Comparison of ENCODE assay signal across 10 cellular contexts in genomic region chr10:73866621-73867020, GRCh38. TPM values are rescaled to one million over a fixed set of nuclear protein-coding genes. Genes with fewer than 3 reads are reported as not detected.
A peak's percentile ranks its signal among the peaks of the same experiment; 100 is the strongest.
DNase-seq lines count a peak whose midpoint lies in the region; FAIRE-seq and TF ChIP-seq lines count a peak whose summit lies in the region.
"Had no signal": no experiment of that assay in that cellular context is flagged by ENCODE, and none has a peak within 500 bp of the region (broad histone marks: within the 10 kb centered on the region; RNA-seq: fewer than 3 reads in every experiment).

No MANE protein-coding gene starts in this region.

- H3K23me2 ChIP-seq in H9 (ENCODE audit: insufficient read length, low read depth, low read length, poor library complexity, severe bottlenecking), result no peaks in the 10 kb centered on the region

- H3K23ac ChIP-seq in H9 (ENCODE audit: insufficient read length, low read depth, low read length) (no peak overlapping the region), neuronal stem cell (ENCODE audit: low read depth, low read length, poor library complexity) (no peak overlapping the region)

- H3K56ac ChIP-seq in H9 (ENCODE audit: insufficient read length, low read depth, low read length), result no peak overlapping the region

- H2BK120ac ChIP-seq in H9 (ENCODE audit: low read depth, low read length, poor library complexity, severe bottlenecking), result no peak overlapping the region
- H2BK120ac ChIP-seq in neuronal stem cell (ENCODE audit: low read depth, low read length), result no peak overlapping the region

- H3K18ac ChIP-seq in H9 (ENCODE audit: insufficient read length, low read depth, low read length), result no peak overlapping the region
- H3K18ac ChIP-seq in neuronal stem cell (ENCODE audit: low read length), result no peak overlapping the region

- H2AK5ac ChIP-seq in H9 (ENCODE audit: insufficient read length, low read length) (no peak overlapping the region), neuronal stem cell (ENCODE audit: low read depth, low read length) (no peak overlapping the region)

- H3K27ac ChIP-seq in H9 (ENCODE audit: insufficient read length, low read depth, low read length), result no peak overlapping the region
- H3K27ac ChIP-seq in astrocyte (ENCODE audit: low read depth, low read length), result no peak overlapping the region
- no peak overlapping the region for H3K27ac ChIP-seq in neuronal stem cell (replicated peaks; ENCODE audit: low read length)

- H4K5ac ChIP-seq in H9 (ENCODE audit: insufficient read length, low read depth, low read length), result no peak overlapping the region

- H3K9ac ChIP-seq in H9 (ENCODE audit: extremely low read depth, insufficient read length, low read length), result no peak overlapping the region
- no peak overlapping the region for H3K9ac ChIP-seq in astrocyte (ENCODE audit: low read length)
- H3K9ac ChIP-seq in neuronal stem cell (ENCODE audit: low read depth, low read length, poor library complexity), result peak overlapping the region; percentile 18

- TF ChIP-seq CTCF in CD14-positive monocyte (IDR thresholded peaks at IDR 0.05) (no peak), H9 (conservative IDR thresholded peaks at IDR 0.05) (no peak), astrocyte (IDR thresholded peaks at IDR 0.05; ENCODE audit: insufficient read depth, low read depth, low read length) (no peak), GM13976 (IDR thresholded peaks at IDR 0.05; ENCODE audit: borderline replicate concordance, control extremely low read depth, extremely low read depth, insufficient read depth, missing control alignments) (no peak)

- H3K79me2 ChIP-seq in H9 (ENCODE audit: insufficient read depth, low read length) (no peaks in the 10 kb centered on the region; the same call in 1 of the 2 replicates), astrocyte (ENCODE audit: insufficient read depth, low read length) (peaks cover 22% of the 10 kb centered on the region)

- H3K9me3 Mint-ChIP-seq in CD14-positive monocyte (no peaks in the 10 kb centered on the region), H9 (no peaks in the 10 kb centered on the region), astrocyte (ENCODE audit: unreplicated experiment) (no peaks in the 10 kb centered on the region)

- H3T11ph ChIP-seq in H9 (ENCODE audit: low read length), result no peak overlapping the region

- DNase-seq in CD14-positive monocyte (ENCODE audit: low spot score) (no peak), H9 (no peak), astrocyte (ENCODE audit: low read depth) (no peak), neuronal stem cell (ENCODE audit: low spot score) (no peak), NCI-H1436 (lab: John Stamatoyannopoulos, UW) (no peak), cerebellar cortex (ENCODE audit: low spot score) (no peak), NCI-H1694 treated with DMSO at 0.1 percent for 48 hours (lab: John Stamatoyannopoulos, UW) (no peak), GM13976 (ENCODE audit: low spot score) (no peak)
- DNase-seq: Calu3 had no signal

- H2BK5ac ChIP-seq in H9 (ENCODE audit: insufficient read length, low read length), result no peak overlapping the region
- H2BK5ac ChIP-seq in neuronal stem cell (ENCODE audit: low read length), result no peak overlapping the region

- H3K4me3 ChIP-seq in astrocyte (ENCODE audit: insufficient read depth, low read depth, low read length) (no peak overlapping the region), neuronal stem cell (ENCODE audit: low read length in 2 of 2) (no peak overlapping the region)
- H3K4me3 ChIP-seq: cardiac muscle cell had no signal

- in situ Hi-C loops in GM13976 (cut with MboI; ENCODE audit: low sequenced_read_pairs, unreplicated experiment), result no loop called here

- no peak overlapping the region for H2BK20ac ChIP-seq in H9 (ENCODE audit: low read depth, low read length, poor library complexity, severe bottlenecking)

- no peak overlapping the region for H2BK15ac ChIP-seq in H9 (ENCODE audit: low read depth, low read length)
- no peak overlapping the region for H2BK15ac ChIP-seq in neuronal stem cell (ENCODE audit: low read length)

- H3K4me2 ChIP-seq in H9 (ENCODE audit: insufficient read depth, insufficient read length, low read length) (no peak overlapping the region), astrocyte (ENCODE audit: low read length) (no peak overlapping the region), neuronal stem cell (ENCODE audit: insufficient read depth, low read length, poor library complexity, severe bottlenecking) (no peak overlapping the region)

- peaks cover 2% of the 10 kb centered on the region for H4K20me1 ChIP-seq in H9 (ENCODE audit: control insufficient read depth, insufficient read depth, insufficient read length)
- peaks cover 85% of the 10 kb centered on the region for H4K20me1 ChIP-seq in astrocyte (ENCODE audit: insufficient read depth, low read length)

- peaks cover 86% of the 10 kb centered on the region for H3K4me1 Mint-ChIP-seq in CD14-positive monocyte
- peaks cover 14 to 18% of the 10 kb centered on the region in 2 experiments for H3K4me1 Mint-ChIP-seq in H9
- H3K4me1 Mint-ChIP-seq in astrocyte (ENCODE audit: low read depth, unreplicated experiment), result peaks cover 4% of the 10 kb centered on the region

- WGBS in H9 (ENCODE audit: extremely low coverage, insufficient read length, low lambda C conversion rate), result no CpG with 5 or more reads among the region's 7 CpGs
- no CpG with 5 or more reads among the region's 7 CpGs for WGBS in neuronal stem cell (ENCODE audit: extremely low coverage in 2 of 2, insufficient read length in 2 of 2, insufficient replicate concordance in 1 of 2), 2 donors

- H3K36me3 ChIP-seq in astrocyte (ENCODE audit: insufficient read depth, low read length), result peaks cover 4% of the 10 kb centered on the region
- H3K36me3 ChIP-seq in neuronal stem cell (replicated peaks in 1 of 2; ENCODE audit: control insufficient read depth in 2 of 2, insufficient read depth in 2 of 2, low read length in 2 of 2), result peaks cover 19 to 53% of the 10 kb centered on the region in 2 donors
- H3K36me3 ChIP-seq: cardiac muscle cell had no signal

- no peaks in the 10 kb centered on the region for H3K9me3 ChIP-seq in H9 (ENCODE audit: control insufficient read depth, low read depth, low read length)
- H3K9me3 ChIP-seq in astrocyte (ENCODE audit: insufficient read depth, low read depth, low read length), result no peaks in the 10 kb centered on the region
- H3K9me3 ChIP-seq in neuronal stem cell (replicated peaks in 1 of 2; ENCODE audit: control insufficient read depth in 2 of 2, insufficient read depth in 1 of 2, low read depth in 1 of 2, low read length in 2 of 2), result peaks cover 0 to 1% of the 10 kb centered on the region in 2 donors

- intact Hi-C loops in CD14-positive monocyte (cut with micrococcal nuclease), result no loop called here

- H3K4me1 ChIP-seq in H9 (ENCODE audit: insufficient read depth, low read length), result no peaks in the 10 kb centered on the region; the same call in 1 of the 2 replicates
- H3K4me1 ChIP-seq in astrocyte (ENCODE audit: insufficient read depth, low read length), result no peaks in the 10 kb centered on the region
- H3K4me1 ChIP-seq in neuronal stem cell (ENCODE audit: control insufficient read depth in 2 of 2, insufficient read depth in 1 of 2, low read depth in 1 of 2, low read length in 2 of 2), result peaks cover 0 to 2% of the 10 kb centered on the region in 2 donors

- no peak overlapping the region for H2BK12ac ChIP-seq in H9 (ENCODE audit: insufficient read length, low read depth, low read length)
- no peak overlapping the region for H2BK12ac ChIP-seq in neuronal stem cell (ENCODE audit: low read length)

- H3K14ac ChIP-seq in H9 (ENCODE audit: insufficient read depth, low read length) (no peak overlapping the region), neuronal stem cell (ENCODE audit: low read length) (no peak overlapping the region)

- no peak for FAIRE-seq in astrocyte (lab: Jason Lieb, UNC)

- H4K91ac ChIP-seq in H9 (ENCODE audit: insufficient read length, low read depth, low read length), result no peak overlapping the region
- no peak overlapping the region for H4K91ac ChIP-seq in neuronal stem cell (ENCODE audit: low read depth, low read length, poor library complexity)

- H3K4me3 Mint-ChIP-seq in CD14-positive monocyte, result peak overlapping the region in 1 of 2 donors; percentile 86
- no peak overlapping the region for H3K4me3 Mint-ChIP-seq in H9
- no peak overlapping the region for H3K4me3 Mint-ChIP-seq in astrocyte (ENCODE audit: unreplicated experiment)

- no peak overlapping the region for H3K4ac ChIP-seq in H9 (ENCODE audit: low read depth, low read length)
- no peak overlapping the region for H3K4ac ChIP-seq in neuronal stem cell (ENCODE audit: low read length)

- H4K8ac ChIP-seq in H9 (replicated peaks; ENCODE audit: insufficient read length, low read depth, low read length) (no peak overlapping the region), neuronal stem cell (ENCODE audit: low read depth, low read length) (no peak overlapping the region)

- H3K27ac Mint-ChIP-seq in CD14-positive monocyte (peak overlapping the region; percentile 83 to 95 (median 91)), H9 (peak overlapping the region; percentile 19 to 61 (median 24); a peak in 5 of 7 replicates), astrocyte (ENCODE audit: unreplicated experiment) (peak overlapping the region; percentile 14)

- H3K27me3 ChIP-seq in H9 (ENCODE audit: insufficient read depth, low read length), result no peaks in the 10 kb centered on the region
- H3K27me3 ChIP-seq in astrocyte (ENCODE audit: insufficient read depth, low read length), result no peaks in the 10 kb centered on the region
- H3K27me3 ChIP-seq in neuronal stem cell (ENCODE audit: control insufficient read depth in 3 of 3, insufficient read depth in 3 of 3, low read depth in 1 of 3, low read length in 3 of 3), result no peaks in the 10 kb centered on the region
- H3K27me3 ChIP-seq: cardiac muscle cell had no signal

- H3K36me3 Mint-ChIP-seq in CD14-positive monocyte (peaks cover 30 to 70% of the 10 kb centered on the region in 2 donors), H9 (ENCODE audit: insufficient read depth in 1 of 3, low read depth in 3 of 3) (peaks cover 21 to 48% (median 23%) of the 10 kb centered on the region in 3 experiments; a peak in 6 of 7 replicates), astrocyte (ENCODE audit: low read depth, unreplicated experiment) (peaks cover 24% of the 10 kb centered on the region)

- H3K27me3 Mint-ChIP-seq in CD14-positive monocyte (ENCODE audit: low read depth in 3 of 3) (peaks cover 0 to 2% (median 0%) of the 10 kb centered on the region in 3 donors), H9 (ENCODE audit: low read depth) (no peaks in the 10 kb centered on the region), astrocyte (ENCODE audit: low read depth, unreplicated experiment) (no peaks in the 10 kb centered on the region)

- H2AFZ ChIP-seq in H9 (ENCODE audit: low read length) (no peak overlapping the region), astrocyte (ENCODE audit: low read depth, low read length) (no peak overlapping the region), neuronal stem cell (ENCODE audit: low read length) (no peak overlapping the region)

- H3K79me1 ChIP-seq in H9 (ENCODE audit: insufficient read depth, low read depth, low read length, poor library complexity, severe bottlenecking) (no peaks in the 10 kb centered on the region), neuronal stem cell (ENCODE audit: low read depth, low read length) (peaks cover 8% of the 10 kb centered on the region)

RNA-seq across cellular contexts. Expression of gene CAMK2G, which starts 7.7 kb away (rescaled TPM):
- 1 to 10 TPM; 1.7 to 3.0 TPM for polyA plus RNA-seq in CD14-positive monocyte
- 30.4 and 31.8 TPM in 2 replicates for total RNA-seq in H9 (2021)
- total RNA-seq in astrocyte, result 16.6 and 19.8 TPM in 2 replicates
- polyA plus RNA-seq in neuronal stem cell (2013, experiment 1 of 2), result 30.5 TPM
- 31.7 TPM for polyA plus RNA-seq in neuronal stem cell (2013, experiment 2 of 2)

RNA-seq across cellular contexts. Expression of gene PLAU, which starts 44.3 kb away (rescaled TPM):
- polyA plus RNA-seq in CD14-positive monocyte, result under 1 TPM; 0.16 to 0.43 TPM
- total RNA-seq in H9 (2021), result 15.0 and 16.2 TPM in 2 replicates
- total RNA-seq in astrocyte, result 81.2 and 90.2 TPM in 2 replicates
- 8.0 TPM for polyA plus RNA-seq in neuronal stem cell (2013, experiment 1 of 2)
- 7.7 TPM for polyA plus RNA-seq in neuronal stem cell (2013, experiment 2 of 2)

RNA-seq across cellular contexts. Expression of gene NDST2, which starts 55.2 kb away (rescaled TPM):
- polyA plus RNA-seq in CD14-positive monocyte, result 10 to 100 TPM; 22.7 to 25.6 TPM
- total RNA-seq in H9 (2021) (22.0 and 22.9 TPM in 2 replicates), astrocyte (16.2 and 21.5 TPM in 2 replicates)
- 14.3 TPM for polyA plus RNA-seq in neuronal stem cell (2013, experiment 1 of 2)
- polyA plus RNA-seq in neuronal stem cell (2013, experiment 2 of 2), result 14.9 TPM

Comparison
In these comparisons a context has a peak if more than half of its experiments do, and no peak if none do; other contexts are left out.
1. H3K27ac Mint-ChIP-seq: peak in every context shown above with its lines; median percentile 91 in CD14-positive monocyte; 24 in H9; 14 in astrocyte.